ENCODE assay signal across 24 cellular contexts in the genomic region with DNA sequence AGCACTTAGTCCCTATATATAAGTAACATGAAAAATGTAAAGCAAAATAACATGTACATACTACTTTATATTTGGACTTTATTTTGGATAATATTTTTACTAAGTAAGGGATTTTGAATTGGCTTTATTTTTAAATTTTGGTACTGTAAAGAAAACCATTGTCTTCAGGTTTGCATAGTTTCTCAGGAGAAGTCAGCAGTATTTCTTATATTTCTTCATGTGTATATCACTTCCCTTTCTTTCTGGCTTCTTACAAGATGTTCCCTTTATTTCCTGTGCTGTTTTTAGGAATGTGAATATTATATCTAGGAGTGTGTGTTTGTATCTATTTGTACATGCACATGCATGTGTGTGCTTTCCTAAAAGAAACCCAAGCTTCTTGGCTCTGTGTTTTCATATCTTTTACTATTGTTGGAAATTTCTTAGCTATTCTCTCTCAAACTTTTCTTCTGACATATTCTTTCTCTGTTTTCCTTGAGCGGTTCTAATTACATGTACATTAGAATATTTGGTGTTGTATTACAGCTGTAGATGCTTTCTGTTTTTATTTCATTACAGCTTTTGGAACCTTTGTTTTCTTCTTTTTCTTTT.
DNase-seq lines count a peak whose midpoint lies in the region; ATAC-seq and TF ChIP-seq lines count a peak whose summit lies in the region.
"Had no signal": no experiment of that assay in that cellular context is flagged by ENCODE, and none has a peak within 500 bp of the region (broad histone marks: within the 10 kb centered on the region; RNA-seq: fewer than 3 reads in every experiment).

No MANE protein-coding gene starts in this region.

- no peak for TF ChIP-seq POLR2A in upper lobe of left lung (IDR thresholded peaks at IDR 0.05)

- TF ChIP-seq EP300 in upper lobe of left lung (IDR thresholded peaks at IDR 0.05) = no peak

- H2BK5ac ChIP-seq in mesenchymal stem cell (ENCODE audit: low read depth, low read length, poor library complexity, severe bottlenecking) = no peak overlapping the region

- no peak overlapping the region for H4K8ac ChIP-seq in mesenchymal stem cell (ENCODE audit: low read length)

- no peak overlapping the region for H2BK120ac ChIP-seq in mesenchymal stem cell (ENCODE audit: low read depth, low read length)

- no peaks in the 10 kb centered on the region for H3K27me3 ChIP-seq in mesenchymal stem cell (ENCODE audit: control insufficient read depth in 1 of 2, insufficient read depth in 1 of 2, low read length in 2 of 2)
- no peaks in the 10 kb centered on the region for H3K27me3 ChIP-seq in upper lobe of left lung
- H3K27me3 ChIP-seq: brain microvascular endothelial cell, tibial nerve had no signal

- DNase-seq in NCI-H748 (lab: John Stamatoyannopoulos, UW; ENCODE audit: unreplicated experiment) (peak; percentile 25), NCI-H748 treated with DMSO at 0.1 percent for 48 hours (lab: John Stamatoyannopoulos, UW) (no peak), NAMALWA (ENCODE audit: low spot score) (peak; percentile 26), WTC11 (ENCODE audit: low spot score) (no peak), mesenchymal stem cell (peak; percentile 27), AML-193 (lab: John Stamatoyannopoulos, UW) (no peak), upper lobe of left lung (no peak), RPMI8226 (no peak)
- DNase-seq: activated CD8-positive, alpha-beta T cell treated with anti-CD3 and anti-CD28 coated beads, Interleukin-2, amount 10 ng/mL, durations not matched to agents 7 days and 5 days; activated T-cell treated with anti-CD3 and anti-CD28 coated beads, Interleukin-2, amount 50 U/mL, for 72 hours; brain microvascular endothelial cell; dermis blood vessel endothelial cell; left ventricle myocardium superior; NCI-H1092; NCI-H774; nucleus accumbens; retina; stimulated activated naive CD4-positive, alpha-beta T cell; SW 1271 had no signal

- no peak overlapping the region for H2BK15ac ChIP-seq in mesenchymal stem cell (ENCODE audit: low read depth, poor library complexity, severe bottlenecking)

- H3K27ac ChIP-seq in mesenchymal stem cell (ENCODE audit: low read length, poor library complexity, severe bottlenecking) = no peak overlapping the region
- no peak overlapping the region for H3K27ac ChIP-seq in upper lobe of left lung
- H3K27ac ChIP-seq: brain microvascular endothelial cell, epithelial cell of prostate, RWPE1, tibial nerve had no signal

- no peaks in the 10 kb centered on the region for H3K4me1 Mint-ChIP-seq in WTC11
- H3K4me1 Mint-ChIP-seq: CD14-positive monocyte had no signal

- no peak overlapping the region for H2AK5ac ChIP-seq in mesenchymal stem cell (ENCODE audit: low read length, severe bottlenecking)

- no peaks in the 10 kb centered on the region for H3K36me3 ChIP-seq in mesenchymal stem cell (ENCODE audit: control insufficient read depth in 1 of 2, insufficient read depth in 2 of 2, low read depth in 1 of 2, low read length in 2 of 2)
- H3K36me3 ChIP-seq in upper lobe of left lung = no peaks in the 10 kb centered on the region
- H3K36me3 ChIP-seq: brain microvascular endothelial cell, tibial nerve had no signal

- whole genome bisulfite sequencing in mesenchymal stem cell = no CpG with 5 or more reads among the region's 1 CpG
- WGBS in upper lobe of left lung, 2 donors = 95 to 97% methylated on average over 1 of the region's 1 CpG

- H3K14ac ChIP-seq in mesenchymal stem cell (ENCODE audit: low read length in 2 of 2) = no peak overlapping the region

- H3K9me3 ChIP-seq in mesenchymal stem cell (ENCODE audit: control insufficient read depth, low read length) (peaks cover 41% of the 10 kb centered on the region), upper lobe of left lung (peaks cover 0 to 15% (median 0%) of the 10 kb centered on the region in 4 donors)

- no peak overlapping the region for H3K4me2 ChIP-seq in mesenchymal stem cell (ENCODE audit: low read length, poor library complexity, severe bottlenecking)

- no peak overlapping the region for H3K18ac ChIP-seq in mesenchymal stem cell (ENCODE audit: low read depth in 1 of 2, low read length in 2 of 2)

- CTCF ChIA-PET in WTC11 (lab: Charles Lee) = no interaction called here

- H3K4me1 ChIP-seq in mesenchymal stem cell (ENCODE audit: control insufficient read depth, insufficient read depth, low read depth, low read length) (no peaks in the 10 kb centered on the region), upper lobe of left lung (no peaks in the 10 kb centered on the region)
- H3K4me1 ChIP-seq: tibial nerve had no signal

- peaks cover 54% of the 10 kb centered on the region for H3K9me3 Mint-ChIP-seq in WTC11

- H3K23ac ChIP-seq in mesenchymal stem cell (ENCODE audit: low read length in 2 of 2) = no peak overlapping the region

- TF ChIP-seq CTCF in WTC11 (IDR thresholded peaks at IDR 0.05) (no peak), upper lobe of left lung (IDR thresholded peaks at IDR 0.05) (no peak)

- H3K4me3 Mint-ChIP-seq in WTC11 = no peak overlapping the region
- H3K4me3 Mint-ChIP-seq: activated CD8-positive, alpha-beta T cell treated with anti-CD3 and anti-CD28 coated beads, Interleukin-2, amount 10 ng/mL, durations not matched to agents 7 days and 5 days; activated T-cell treated with anti-CD3 and anti-CD28 coated beads, Interleukin-2, amount 50 U/mL, for 72 hours; CD14-positive monocyte had no signal

- POLR2A ChIA-PET in WTC11 (lab: Charles Lee) = interaction anchor here (0.6 kb wide), 1 partner anchor 478 kb away, joined by 3 read pairs; no protein-coding TSS in a partner anchor

- no peak overlapping the region for H2AFZ ChIP-seq in mesenchymal stem cell (ENCODE audit: low read depth, low read length)

- no peak overlapping the region for H3K4ac ChIP-seq in mesenchymal stem cell (ENCODE audit: low read depth in 1 of 2, low read length in 2 of 2)

- no peak overlapping the region for H3K27ac Mint-ChIP-seq in WTC11
- H3K27ac Mint-ChIP-seq: activated CD8-positive, alpha-beta T cell treated with anti-CD3 and anti-CD28 coated beads, Interleukin-2, amount 10 ng/mL, durations not matched to agents 7 days and 5 days; activated naive CD4-positive, alpha-beta T cell treated with anti-CD3 and anti-CD28 coated beads, Interleukin-2, amount 50 U/mL, for 72 hours; activated T-cell treated with anti-CD3 and anti-CD28 coated beads, Interleukin-2, amount 50 U/mL, for 72 hours; CD14-positive monocyte had no signal

- no peaks in the 10 kb centered on the region for H3K79me1 ChIP-seq in mesenchymal stem cell (replicated peaks; ENCODE audit: low read length, poor library complexity, severe bottlenecking)

- no peak overlapping the region for H4K91ac ChIP-seq in mesenchymal stem cell (ENCODE audit: low read length)

- H3K9ac ChIP-seq in mesenchymal stem cell (ENCODE audit: low read length) = no peak overlapping the region

- H3K27me3 Mint-ChIP-seq in WTC11 (ENCODE audit: low read depth) = no peaks in the 10 kb centered on the region

- H3K4me3 ChIP-seq in mesenchymal stem cell (ENCODE audit: insufficient read depth in 1 of 2, low read depth in 1 of 2, low read length in 2 of 2) (no peak overlapping the region), upper lobe of left lung (no peak overlapping the region)
- H3K4me3 ChIP-seq: tibial nerve had no signal

- no peak overlapping the region for H2BK12ac ChIP-seq in mesenchymal stem cell (ENCODE audit: low read length in 2 of 2)

- H3K36me3 Mint-ChIP-seq in WTC11 = peaks cover 31% of the 10 kb centered on the region
- H3K36me3 Mint-ChIP-seq: activated naive CD4-positive, alpha-beta T cell treated with anti-CD3 and anti-CD28 coated beads, Interleukin-2, amount 50 U/mL, for 72 hours; CD14-positive monocyte had no signal

- ATAC-seq in WTC11 = no peak
- no peak for ATAC-seq in upper lobe of left lung (ENCODE audit: low FRiP score in 2 of 2)
- ATAC-seq: activated CD8-positive, alpha-beta T cell treated with anti-CD3 and anti-CD28 coated beads, Interleukin-2, amount 10 ng/mL, durations not matched to agents 7 days and 5 days; activated naive CD4-positive, alpha-beta T cell treated with anti-CD3 and anti-CD28 coated beads, Interleukin-2, amount 50 U/mL, for 72 hours; activated T-cell treated with anti-CD3 and anti-CD28 coated beads, Interleukin-2, amount 50 U/mL, for 72 hours; left ventricle myocardium superior had no signal

TF ChIP-seq in WTC11, 78 proteins besides CTCF, POLR2A, EP300 and RAD21:
- TF ChIP-seq, protein P1, sequence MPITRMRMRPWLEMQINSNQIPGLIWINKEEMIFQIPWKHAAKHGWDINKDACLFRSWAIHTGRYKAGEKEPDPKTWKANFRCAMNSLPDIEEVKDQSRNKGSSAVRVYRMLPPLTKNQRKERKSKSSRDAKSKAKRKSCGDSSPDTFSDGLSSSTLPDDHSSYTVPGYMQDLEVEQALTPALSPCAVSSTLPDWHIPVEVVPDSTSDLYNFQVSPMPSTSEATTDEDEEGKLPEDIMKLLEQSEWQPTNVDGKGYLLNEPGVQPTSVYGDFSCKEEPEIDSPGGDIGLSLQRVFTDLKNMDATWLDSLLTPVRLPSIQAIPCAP (CRISPR knock-in tag; IDR thresholded peaks at IDR 0.05) = no peak
- TF ChIP-seq ZNF317 (CRISPR knock-in tag; IDR thresholded peaks at IDR 0.05; ENCODE audit: borderline replicate concordance, low read depth) = peak; percentile 98

Comparison
In these comparisons a context has a peak if more than half of its experiments do, and no peak if none do; other contexts are left out.
1. DNase-seq: peak in NCI-H748 (single experiment), NAMALWA (single experiment) and mesenchymal stem cell (single experiment); none in NCI-H748 treated with DMSO at 0.1 percent for 48 hours (single experiment), WTC11 (single experiment), AML-193 (0 of 2), upper lobe of left lung (0 of 2) and RPMI8226 (single experiment).